29 cellular contexts compared by ENCODE assay signal in genomic region chr12:56914724-56915123, GRCh38. TPM values are rescaled to one million over a fixed set of nuclear protein-coding genes. Genes with fewer than 3 reads are reported as not detected.
"Had no signal": no experiment of that assay in that cellular context is flagged by ENCODE, and none has a peak within 500 bp of the region (broad histone marks: within the 10 kb centered on the region; RNA-seq: fewer than 3 reads in every experiment).

No MANE protein-coding gene starts in this region.

- H3K4me3 ChIP-seq: hepatocyte, left lung, lung, ovary, sigmoid colon, spleen, suprapubic skin, thoracic aorta, tibial artery, upper lobe of right lung, uterus had no signal

- H3K27ac ChIP-seq: hepatocyte, left lung, ovary, sigmoid colon, spleen, suprapubic skin, thoracic aorta, tibial artery, upper lobe of right lung, uterus had no signal

- H3K4me1 Mint-ChIP-seq: mesothelial cell of epicardium; naive B cell; natural killer cell; stimulated activated effector memory CD8-positive, alpha-beta T cell treated with anti-CD3 and anti-CD28 coated beads, Interleukin-12 subunit alpha, Interleukin-12 subunit beta, amount 100 ng/mL, for 72 hours had no signal

- DNase-seq: left lung; mesendoderm; naive B cell; natural killer cell; ovary; retina; right cardiac atrium; sigmoid colon; small intestine; spleen; stimulated activated CD4-positive, alpha-beta T cell treated with anti-CD3 and anti-CD28 coated beads, Interleukin-4, amount 100 ng/mL, for 24 hours; stimulated activated naive CD4-positive, alpha-beta T cell; tibial artery; trophoblast cell; upper lobe of right lung; uterus had no signal

- H3K27me3 ChIP-seq: hepatocyte, left lung, ovary, sigmoid colon, spleen, suprapubic skin, tibial artery, upper lobe of right lung, uterus had no signal

- H3K9me3 Mint-ChIP-seq: natural killer cell had no signal

- ATAC-seq: left lung; natural killer cell; right cardiac atrium; stimulated activated effector memory CD8-positive, alpha-beta T cell treated with anti-CD3 and anti-CD28 coated beads, Interleukin-12 subunit alpha, Interleukin-12 subunit beta, amount 100 ng/mL, for 72 hours; upper lobe of right lung had no signal

- H3K36me3 ChIP-seq: left lung, ovary, sigmoid colon, spleen, suprapubic skin, thoracic aorta, tibial artery, upper lobe of right lung, uterus had no signal

- H3K4me3 Mint-ChIP-seq: mesothelial cell of epicardium; natural killer cell; stimulated activated effector memory CD8-positive, alpha-beta T cell treated with anti-CD3 and anti-CD28 coated beads, Interleukin-12 subunit alpha, Interleukin-12 subunit beta, amount 100 ng/mL, for 72 hours; stimulated activated naive CD8-positive, alpha-beta T cell treated with anti-CD3 and anti-CD28 coated beads, Interleukin-15, Interleukin-2, amounts not matched to agents 100 ng/mL and 50 ng/mL, for 24 hours had no signal

- H3K27ac Mint-ChIP-seq: mesothelial cell of epicardium; naive B cell; natural killer cell; progenitor cell of endocrine pancreas; stimulated activated effector memory CD8-positive, alpha-beta T cell treated with anti-CD3 and anti-CD28 coated beads, Interleukin-12 subunit alpha, Interleukin-12 subunit beta, amount 100 ng/mL, for 72 hours; stimulated activated naive CD8-positive, alpha-beta T cell treated with anti-CD3 and anti-CD28 coated beads, Interleukin-15, Interleukin-2, amounts not matched to agents 100 ng/mL and 50 ng/mL, for 24 hours had no signal

- H3K36me3 Mint-ChIP-seq: mesothelial cell of epicardium; natural killer cell; stimulated activated effector memory CD8-positive, alpha-beta T cell treated with anti-CD3 and anti-CD28 coated beads, Interleukin-12 subunit alpha, Interleukin-12 subunit beta, amount 100 ng/mL, for 72 hours had no signal

- H3K4me1 ChIP-seq: left lung, sigmoid colon, spleen, suprapubic skin, tibial artery, upper lobe of right lung, uterus had no signal

- H3K9me3 ChIP-seq: ovary, suprapubic skin, thoracic aorta, upper lobe of right lung, uterus had no signal

RNA-seq across cellular contexts. Expression of gene SDR9C7, which starts 19.5 kb away (rescaled TPM):
- total RNA-seq: hepatocyte, kidney epithelial cell, left lung, lung, mononuclear cell, omental fat pad, progenitor cell of endocrine pancreas, pulmonary artery endothelial cell, subcutaneous adipose tissue, upper lobe of right lung had no signal

RNA-seq across cellular contexts. Expression of gene RDH16, which starts 42.7 kb away (rescaled TPM):
- total RNA-seq: kidney epithelial cell had no signal
